4 cellular contexts compared by ENCODE assay signal in genomic region chr14:23609411-23610089, GRCh38. TPM values are rescaled to one million over a fixed set of nuclear protein-coding genes. Genes with fewer than 3 reads are reported as not detected.
"Had no signal": no experiment of that assay in that cellular context is flagged by ENCODE, and none has a peak within 500 bp of the region (broad histone marks: within the 10 kb centered on the region; RNA-seq: fewer than 3 reads in every experiment).

No MANE protein-coding gene starts in this region.

RNA-seq across cellular contexts. Expression of gene DHRS2, which starts 26.6 kb away (rescaled TPM):
- total RNA-seq: cardiac muscle cell, Right ventricle myocardium inferior, skeletal muscle tissue, subcutaneous adipose tissue had no signal

RNA-seq across cellular contexts. Expression of gene ZFHX2, which starts 58.0 kb away (rescaled TPM):
- total RNA-seq: skeletal muscle tissue had no signal
